21 cellular contexts compared by ENCODE assay signal in genomic region chr6:133171989-133172604, GRCh38.
"Had no signal": no experiment of that assay in that cellular context is flagged by ENCODE, and none has a peak within 500 bp of the region (broad histone marks: within the 10 kb centered on the region; RNA-seq: fewer than 3 reads in every experiment).

No MANE protein-coding gene starts in this region.

- H3K9me3 ChIP-seq: MG63, SK-N-SH had no signal

- H3K27me3 ChIP-seq: MG63 had no signal

- H3K9ac ChIP-seq: SK-N-SH had no signal

- H3K27ac ChIP-seq: HL-60, RWPE1 had no signal

- H3K4me2 ChIP-seq: SK-N-SH had no signal

- FAIRE-seq: HTR-8/SVneo had no signal

- H3K4me3 ChIP-seq: MG63 had no signal

- DNase-seq: KBM-7, MG63, NCI-H1092, NCI-H1436, NCI-H187, NCI-H2029, NCI-H2081 treated with DMSO at 0.1 percent for 48 hours, NCI-H2171, NCI-H226, NCI-H446, NCI-H510A, NCI-H524 treated with DMSO at 0.1 percent for 48 hours, NCI-H69, NCI-H774, PC-3, SHP77, SK-N-SH had no signal

- ATAC-seq: Panc1, PC-3 had no signal

- H3K36me3 ChIP-seq: MG63 had no signal
